In genomic region chr11:93747122-93747521, GRCh38 we compare ENCODE assay signal across 14 cellular contexts.
DNase-seq lines count a peak whose midpoint lies in the region; ATAC-seq and FAIRE-seq lines count a peak whose summit lies in the region.
"Had no signal": no experiment of that assay in that cellular context is flagged by ENCODE, and none has a peak within 500 bp of the region (broad histone marks: within the 10 kb centered on the region; RNA-seq: fewer than 3 reads in every experiment).

No MANE protein-coding gene starts in this region.

- ATAC-seq in GM18907 (IDR thresholded peaks at IDR 0.05; ENCODE audit: unreplicated experiment) (peak; percentile 92), GM21723 (IDR thresholded peaks at IDR 0.05; ENCODE audit: unreplicated experiment) (peak; percentile 63), HG03108 (IDR thresholded peaks at IDR 0.05; ENCODE audit: unreplicated experiment) (peak; percentile 85)
- ATAC-seq: stimulated activated naive CD8-positive, alpha-beta T cell treated with anti-CD3 and anti-CD28 coated beads, Interleukin-15, Interleukin-2, amounts not matched to agents 100 U/mL and 50 U/mL, for 24 hours had no signal

- peak; percentile 12 for DNase-seq in left kidney (ENCODE audit: low read depth, low spot score)
- no peak for DNase-seq in KBM-7
- DNase-seq in RCC 7860 (ENCODE audit: low spot score) = no peak
- DNase-seq in amygdala (lab: John Stamatoyannopoulos, UW) = no peak
- DNase-seq in NCI-H1105 treated with DMSO at 0.1 percent for 48 hours (lab: John Stamatoyannopoulos, UW) = no peak
- DNase-seq: IMR-90; NCI-H187 treated with DMSO at 0.1 percent for 48 hours; stimulated activated CD4-positive, alpha-beta T cell treated with anti-CD3 and anti-CD28 coated beads, Interleukin-4, amount 100 ng/mL, for 1 hour; stimulated activated naive CD8-positive, alpha-beta T cell treated with anti-CD3 and anti-CD28 coated beads, Interleukin-15, Interleukin-2, amounts not matched to agents 100 U/mL and 50 U/mL, for 24 hours had no signal

- FAIRE-seq in RCC 7860 (lab: Jason Lieb, UNC) = no peak
- FAIRE-seq: endothelial cell of umbilical vein, H1 had no signal

- in situ Hi-C loops in KBM-7 (cut with MboI; ENCODE audit: low pct_unique_long_range_greater_than_20kb, low sequenced_read_pairs) = no loop called here
